In genomic region chr10:29517352-29517923, GRCh38 we compare ENCODE assay signal across 8 cellular contexts.
DNase-seq lines count a peak whose midpoint lies in the region; ATAC-seq and TF ChIP-seq lines count a peak whose summit lies in the region.

No MANE protein-coding gene starts in this region.

- TF ChIP-seq CTCF in DND-41 (IDR thresholded peaks at IDR 0.05; ENCODE audit: borderline replicate concordance, extremely low read depth, low read length, poor library complexity, severe bottlenecking) (peak; percentile 72), astrocyte of the spinal cord (IDR thresholded peaks at IDR 0.05; ENCODE audit: low read depth, low read length) (peak; percentile 69), spleen (IDR thresholded peaks at IDR 0.05 in 8 of 11, conservative IDR thresholded peaks at IDR 0.05 in 3 of 11) (peak in 4 of 11 experiments; percentile 16 to 41 (median 26))

- in situ Hi-C loops in astrocyte of the spinal cord (cut with HindIII; ENCODE audit: low sequenced_read_pairs), result no loop called here

- peaks cover 34% of the 10 kb centered on the region for H3K36me3 Mint-ChIP-seq in stimulated activated effector memory CD8-positive, alpha-beta T cell treated with anti-CD3 and anti-CD28 coated beads, Interleukin-12 subunit alpha, Interleukin-12 subunit beta, amount 100 ng/mL, for 72 hours

- WGBS in spleen, 5 donors, result 75 to 94% (median 80%) methylated on average over 8 of the region's 8 CpGs

- H3K36me3 ChIP-seq in DND-41 (ENCODE audit: insufficient read depth, low read length) (peaks cover 46% of the 10 kb centered on the region), spleen (peaks cover 0 to 70% (median 0%) of the 10 kb centered on the region in 6 donors)

- no peak overlapping the region for H3K27ac Mint-ChIP-seq in stimulated activated effector memory CD8-positive, alpha-beta T cell treated with anti-CD3 and anti-CD28 coated beads, Interleukin-12 subunit alpha, Interleukin-12 subunit beta, amount 100 ng/mL, for 72 hours

- H3K9me3 Mint-ChIP-seq in stimulated activated effector memory CD8-positive, alpha-beta T cell treated with anti-CD3 and anti-CD28 coated beads, Interleukin-12 subunit alpha, Interleukin-12 subunit beta, amount 100 ng/mL, for 72 hours, result no peaks in the 10 kb centered on the region

- no peak overlapping the region for H3K9ac ChIP-seq in DND-41 (ENCODE audit: low read depth, low read length)

- peaks cover 2% of the 10 kb centered on the region for H3K4me1 Mint-ChIP-seq in stimulated activated effector memory CD8-positive, alpha-beta T cell treated with anti-CD3 and anti-CD28 coated beads, Interleukin-12 subunit alpha, Interleukin-12 subunit beta, amount 100 ng/mL, for 72 hours

- H3K27me3 ChIP-seq in DND-41 (ENCODE audit: insufficient read depth, low read length, poor library complexity) (no peaks in the 10 kb centered on the region), spleen (replicated peaks in 1 of 7) (no peaks in the 10 kb centered on the region)

- TF ChIP-seq RAD21 in Ishikawa (IDR thresholded peaks at IDR 0.05; ENCODE audit: low read depth), result peak; percentile 15; the same call in 1 of the 2 replicates

- TF ChIP-seq POLR2A in spleen (IDR thresholded peaks at IDR 0.05), result no peak

- no peaks in the 10 kb centered on the region for H4K20me1 ChIP-seq in DND-41 (ENCODE audit: insufficient read depth, low read length)

- no peak overlapping the region for H3K4me3 Mint-ChIP-seq in stimulated activated effector memory CD8-positive, alpha-beta T cell treated with anti-CD3 and anti-CD28 coated beads, Interleukin-12 subunit alpha, Interleukin-12 subunit beta, amount 100 ng/mL, for 72 hours

- no peak for TF ChIP-seq EP300 in Ishikawa (IDR thresholded peaks at IDR 0.05; ENCODE audit: borderline replicate concordance)

- DNase-seq in DND-41, result peak; percentile 27
- DNase-seq in astrocyte of the spinal cord (ENCODE audit: low read depth, low spot score), result peak; percentile 38
- DNase-seq in kidney tubule cell (ENCODE audit: low spot score), result peak; percentile 17
- no peak for DNase-seq in stimulated activated effector memory CD8-positive, alpha-beta T cell treated with anti-CD3 and anti-CD28 coated beads, Interleukin-12 subunit alpha, Interleukin-12 subunit beta, amount 100 ng/mL, for 72 hours (ENCODE audit: low spot score in 2 of 2)
- no peak for DNase-seq in stimulated activated CD4-positive, alpha-beta T cell treated with anti-CD3 and anti-CD28 coated beads, Interleukin-4, amount 100 ng/mL, for 24 hours
- no peak for DNase-seq in spleen

- H3K27ac ChIP-seq in DND-41 (ENCODE audit: low read length) (no peak overlapping the region), spleen (no peak overlapping the region)

- H3K4me2 ChIP-seq in DND-41 (ENCODE audit: insufficient read depth, low read length), result no peak overlapping the region

- intact Hi-C loops in spleen (cut with DNase I; ENCODE audit: low total_unique reads), result no loop called here

- H3K9me3 ChIP-seq in DND-41 (ENCODE audit: insufficient read depth, low read length, severe bottlenecking) (no peaks in the 10 kb centered on the region), spleen (no peaks in the 10 kb centered on the region)

- ATAC-seq in DND-41 (ENCODE audit: insufficient read depth, low read depth) (peak; percentile 76), GM18519 (IDR thresholded peaks at IDR 0.05; ENCODE audit: low FRiP score, unreplicated experiment) (no peak)
- ATAC-seq in stimulated activated effector memory CD8-positive, alpha-beta T cell treated with anti-CD3 and anti-CD28 coated beads, Interleukin-12 subunit alpha, Interleukin-12 subunit beta, amount 100 ng/mL, for 72 hours, result no peak

- H3K4me1 ChIP-seq in DND-41 (ENCODE audit: insufficient read depth, low read length), result no peaks in the 10 kb centered on the region
- no peaks in the 10 kb centered on the region for H3K4me1 ChIP-seq in spleen

- no peaks in the 10 kb centered on the region for H3K79me2 ChIP-seq in DND-41 (ENCODE audit: insufficient read depth, low read length)

- no peak overlapping the region for H2AFZ ChIP-seq in DND-41 (ENCODE audit: low read depth, low read length)

- no peak overlapping the region for H3K4me3 ChIP-seq in DND-41 (ENCODE audit: low read depth in 1 of 2, low read length in 2 of 2)
- H3K4me3 ChIP-seq in astrocyte of the spinal cord (ENCODE audit: low read depth, low read length), result no peak overlapping the region
- no peak overlapping the region for H3K4me3 ChIP-seq in spleen

TF ChIP-seq in Ishikawa, 13 proteins besides CTCF, POLR2A, EP300 and RAD21:
- no peak for TF ChIP-seq ZBTB7A (IDR thresholded peaks at IDR 0.05; ENCODE audit: low read depth)
- TF ChIP-seq CEBPB (IDR thresholded peaks at IDR 0.05), result no peak
- TF ChIP-seq REST (IDR thresholded peaks at IDR 0.05; ENCODE audit: low read depth), result no peak
- TF ChIP-seq MAX (IDR thresholded peaks at IDR 0.05), result no peak
- TF ChIP-seq TCF12 (IDR thresholded peaks at IDR 0.05; ENCODE audit: low read depth), result no peak
- TF ChIP-seq NFIC (IDR thresholded peaks at IDR 0.05), result no peak
- TF ChIP-seq TAF1 (IDR thresholded peaks at IDR 0.05; ENCODE audit: low read depth), result no peak
- no peak for TF ChIP-seq USF1 (IDR thresholded peaks at IDR 0.05)
- no peak for TF ChIP-seq TEAD4 (IDR thresholded peaks at IDR 0.05)
- no peak for TF ChIP-seq YY1 (IDR thresholded peaks at IDR 0.05; ENCODE audit: low read depth)

Comparison
In these comparisons a context has a peak if more than half of its experiments do, and no peak if none do; other contexts are left out.
1. DNase-seq: peak in DND-41 (single experiment), astrocyte of the spinal cord (single experiment) and kidney tubule cell (single experiment); none in stimulated activated effector memory CD8-positive, alpha-beta T cell treated with anti-CD3 and anti-CD28 coated beads, Interleukin-12 subunit alpha, Interleukin-12 subunit beta, amount 100 ng/mL, for 72 hours (0 of 2), stimulated activated CD4-positive, alpha-beta T cell treated with anti-CD3 and anti-CD28 coated beads, Interleukin-4, amount 100 ng/mL, for 24 hours (single experiment) and spleen (single experiment).